In the genomic region with DNA sequence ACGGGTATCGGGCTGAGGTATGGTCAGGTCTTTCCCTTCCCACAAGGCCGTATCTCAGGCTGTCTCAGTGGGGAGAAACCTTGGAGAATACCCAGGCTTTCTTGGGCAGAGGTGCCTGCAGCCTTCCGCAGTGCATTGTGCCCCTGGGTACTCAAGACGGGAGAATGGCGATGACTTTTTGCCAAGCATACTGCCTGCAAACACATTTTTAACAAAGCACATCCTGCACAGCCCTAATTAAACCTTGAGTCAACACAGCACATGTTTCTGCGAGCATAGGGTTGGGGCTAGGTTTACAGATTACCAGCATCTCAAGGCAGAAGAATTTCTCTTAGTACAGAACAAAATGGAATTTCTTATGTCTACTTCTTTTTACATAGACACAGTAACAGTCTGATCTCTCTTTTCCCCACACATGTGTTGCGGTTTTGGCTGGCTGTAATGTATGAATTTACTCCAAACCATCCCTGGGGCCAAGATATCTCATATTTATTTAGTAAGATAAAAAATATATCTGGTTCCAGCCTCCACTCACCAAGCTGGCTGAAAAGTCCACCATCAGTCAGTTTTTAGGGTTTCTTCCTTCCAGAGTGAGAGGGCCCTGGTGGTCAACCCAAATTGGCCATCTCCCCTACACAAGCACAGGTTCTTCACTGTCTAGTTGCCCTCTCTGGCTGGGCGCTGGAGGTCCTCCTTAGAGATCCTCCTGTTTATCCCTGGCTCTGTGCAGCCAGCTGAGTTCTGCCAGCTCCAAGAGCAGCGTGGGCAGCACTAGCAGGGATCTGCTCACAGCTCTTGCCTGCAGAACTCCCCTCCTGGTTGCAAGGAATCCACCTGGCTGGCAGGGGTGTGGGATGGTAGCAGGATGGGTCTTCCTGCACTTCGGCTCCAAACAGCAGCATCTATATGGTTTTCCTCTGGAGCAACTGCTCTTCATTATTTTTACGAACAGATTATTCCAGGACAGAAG, we compare ENCODE assay signal across 18 cellular contexts. TPM values are rescaled to one million over a fixed set of nuclear protein-coding genes. Genes with fewer than 3 reads are reported as not detected.
DNase-seq lines count a peak whose midpoint lies in the region; ATAC-seq and TF ChIP-seq lines count a peak whose summit lies in the region.
"Had no signal": no experiment of that assay in that cellular context is flagged by ENCODE, and none has a peak within 500 bp of the region (broad histone marks: within the 10 kb centered on the region; RNA-seq: fewer than 3 reads in every experiment).

No MANE protein-coding gene starts in this region.

- TF ChIP-seq POLR2A in sigmoid colon (IDR thresholded peaks at IDR 0.05) = no peak

- peaks cover 0 to 19% (median 12%) of the 10 kb centered on the region in 4 donors for H3K4me1 ChIP-seq in sigmoid colon

- H3K27me3 ChIP-seq in sigmoid colon = no peaks in the 10 kb centered on the region
- H3K27me3 ChIP-seq: tibial nerve had no signal

- WGBS in sigmoid colon, 2 donors = 42 to 76% methylated on average over 12 of the region's 12 CpGs

- no peak for TF ChIP-seq EP300 in sigmoid colon (IDR thresholded peaks at IDR 0.05)

- TF ChIP-seq CTCF in epithelial cell of esophagus (IDR thresholded peaks at IDR 0.05; ENCODE audit: insufficient read depth, low read depth, low read length, missing control alignments) (no peak), sigmoid colon (IDR thresholded peaks at IDR 0.05) (no peak)

- peaks cover 0 to 5% (median 0%) of the 10 kb centered on the region in 4 donors for H3K9me3 ChIP-seq in sigmoid colon

- in situ Hi-C loops in ACHN (cut with HindIII; ENCODE audit: low pct_ligation_motif_present, low pct_unique_long_range_greater_than_20kb, low sequenced_read_pairs) = no loop called here

- intact Hi-C loops in sigmoid colon (cut with DNase I) (no loop called here), Right ventricle myocardium inferior (cut with DNase I) (no loop called here)

- no peak for ATAC-seq in Right ventricle myocardium inferior
- ATAC-seq: activated CD8-positive, alpha-beta T cell treated with anti-CD3 and anti-CD28 coated beads for 36 hours; effector memory CD8-positive, alpha-beta T cell; WTC11 had no signal

- no peaks in the 10 kb centered on the region for H3K36me3 ChIP-seq in sigmoid colon
- H3K36me3 ChIP-seq: cardiac muscle cell, neural progenitor cell, tibial nerve had no signal

- peak; percentile 21 for DNase-seq in NCI-H1092 treated with DMSO at 0.1 percent for 48 hours (lab: John Stamatoyannopoulos, UW)
- no peak for DNase-seq in NCI-H1092 (lab: John Stamatoyannopoulos, UW)
- DNase-seq in NCI-H2081 (lab: John Stamatoyannopoulos, UW) = peak; percentile 59 to 81
- DNase-seq in epithelial cell of esophagus (ENCODE audit: low read depth) = peak; percentile 54
- DNase-seq in sigmoid colon = peak; percentile 40
- no peak for DNase-seq in stimulated activated CD8-positive, alpha-beta memory T cell treated with anti-CD3 and anti-CD28 coated beads, Interleukin-4, amount 100 ng/mL, for 48 hours
- DNase-seq in Right ventricle myocardium inferior (ENCODE audit: missing footprints) = no peak
- DNase-seq in ACHN = no peak
- DNase-seq: activated CD8-positive, alpha-beta T cell treated with anti-CD3 and anti-CD28 coated beads for 36 hours; effector memory CD8-positive, alpha-beta T cell; Karpas-422; NCI-H2107; stimulated activated CD4-positive, alpha-beta T cell treated with anti-CD3 and anti-CD28 coated beads, Interleukin-4, amount 100 ng/mL, for 24 hours had no signal

- no peak overlapping the region for H3K27ac ChIP-seq in sigmoid colon
- H3K27ac ChIP-seq: cardiac muscle cell, neural progenitor cell had no signal

- H3K4me3 ChIP-seq in epithelial cell of esophagus (ENCODE audit: low read length) (no peak overlapping the region), sigmoid colon (no peak overlapping the region)
- H3K4me3 ChIP-seq: cardiac muscle cell, neural progenitor cell had no signal

RNA-seq across cellular contexts. Expression of a gene that starts 2.6 kb away (rescaled TPM):
- total RNA-seq in sigmoid colon (10 to 100 TPM in 3 of 4 donors, 1 to 10 TPM in 1; 5.4 to 17.9 (median 13.5) TPM), Right ventricle myocardium inferior (5.5 TPM)
- 10 to 100 TPM in 1 of 3 donors, 1 to 10 TPM in 2; 7.2 to 48.1 (median 7.8) TPM for polyA plus RNA-seq in sigmoid colon
- total RNA-seq: A172 had no signal

RNA-seq across cellular contexts. Expression of a gene that starts 56.1 kb away (rescaled TPM):
- total RNA-seq in sigmoid colon (10 to 100 TPM; 11.4 to 18.6 (median 15.0) TPM), Right ventricle myocardium inferior (14.0 TPM)
- polyA plus RNA-seq in sigmoid colon = 10 to 100 TPM in 2 of 3 donors, 1 to 10 TPM in 1; 7.2 to 14.3 (median 10.6) TPM

Comparison
In these comparisons a context has a peak if more than half of its experiments do, and no peak if none do; other contexts are left out.
1. DNase-seq: peak in NCI-H1092 treated with DMSO at 0.1 percent for 48 hours (single experiment), NCI-H2081 (2 of 2), epithelial cell of esophagus (single experiment) and sigmoid colon (single experiment); none in NCI-H1092 (single experiment), stimulated activated CD8-positive, alpha-beta memory T cell treated with anti-CD3 and anti-CD28 coated beads, Interleukin-4, amount 100 ng/mL, for 48 hours (single experiment), Right ventricle myocardium inferior (single experiment) and ACHN (single experiment).